Comparison of ENCODE assay signal across 15 cellular contexts in the genomic region with DNA sequence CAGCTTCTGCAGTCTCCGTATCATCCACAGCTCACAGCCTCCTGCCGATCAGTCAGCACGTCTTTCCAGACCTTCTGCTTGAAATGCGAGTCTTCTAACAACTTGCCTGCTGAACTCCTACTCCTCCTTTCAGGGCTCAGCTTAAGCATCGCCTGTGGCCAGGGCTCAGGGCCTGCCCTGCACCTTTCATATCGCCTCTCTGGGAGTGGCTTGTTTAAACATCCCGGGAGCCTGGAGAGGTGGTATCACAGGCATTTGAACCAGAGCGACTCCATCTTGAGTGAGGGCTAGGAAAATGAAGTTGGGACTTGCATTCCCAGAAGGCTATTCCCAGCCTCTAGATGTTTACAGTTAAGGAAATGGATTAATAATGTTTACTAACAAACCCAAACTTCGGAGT.
"Had no signal": no experiment of that assay in that cellular context is flagged by ENCODE, and none has a peak within 500 bp of the region (broad histone marks: within the 10 kb centered on the region; RNA-seq: fewer than 3 reads in every experiment).

No MANE protein-coding gene starts in this region.

- DNase-seq: activated CD4-positive, alpha-beta T cell treated with anti-CD3 and anti-CD28 coated beads for 36 hours; activated CD8-positive, alpha-beta memory T cell treated with anti-CD3 and anti-CD28 coated beads, Interleukin-2, amount 50 U/mL, for 48 hours; activated CD8-positive, alpha-beta T cell treated with anti-CD3 and anti-CD28 coated beads for 36 hours; aorta; heart right ventricle; small intestine; T-cell had no signal

- FAIRE-seq: frontal cortex, islet of Langerhans, small intestine had no signal

- H3K27ac Mint-ChIP-seq: activated CD4-positive, alpha-beta T cell treated with anti-CD3 and anti-CD28 coated beads for 36 hours; activated CD8-positive, alpha-beta T cell treated with anti-CD3 and anti-CD28 coated beads for 36 hours; memory B cell; T-cell had no signal

- H3K27me3 ChIP-seq: breast epithelium, heart right ventricle had no signal

- H3K4me1 ChIP-seq: breast epithelium had no signal

- H3K27ac ChIP-seq: VCaP had no signal

- H3K36me3 Mint-ChIP-seq: T-cell, type B pancreatic cell had no signal

- ATAC-seq: activated CD4-positive, alpha-beta T cell treated with anti-CD3 and anti-CD28 coated beads for 36 hours; activated CD8-positive, alpha-beta T cell treated with anti-CD3 and anti-CD28 coated beads for 36 hours; left lobe of liver; T-cell had no signal

- H3K9me3 Mint-ChIP-seq: activated CD8-positive, alpha-beta T cell treated with anti-CD3 and anti-CD28 coated beads for 36 hours; T-cell; type B pancreatic cell had no signal

- H3K4me1 Mint-ChIP-seq: activated CD4-positive, alpha-beta T cell treated with anti-CD3 and anti-CD28 coated beads for 36 hours; T-cell had no signal

- H3K9me3 ChIP-seq: breast epithelium, heart right ventricle had no signal

- H3K36me3 ChIP-seq: breast epithelium, heart right ventricle had no signal

- H3K4me3 Mint-ChIP-seq: activated CD4-positive, alpha-beta T cell treated with anti-CD3 and anti-CD28 coated beads for 36 hours; activated CD8-positive, alpha-beta T cell treated with anti-CD3 and anti-CD28 coated beads for 36 hours; neural crest cell; T-cell; type B pancreatic cell had no signal
